23 cellular contexts compared by ENCODE assay signal in the genomic region with DNA sequence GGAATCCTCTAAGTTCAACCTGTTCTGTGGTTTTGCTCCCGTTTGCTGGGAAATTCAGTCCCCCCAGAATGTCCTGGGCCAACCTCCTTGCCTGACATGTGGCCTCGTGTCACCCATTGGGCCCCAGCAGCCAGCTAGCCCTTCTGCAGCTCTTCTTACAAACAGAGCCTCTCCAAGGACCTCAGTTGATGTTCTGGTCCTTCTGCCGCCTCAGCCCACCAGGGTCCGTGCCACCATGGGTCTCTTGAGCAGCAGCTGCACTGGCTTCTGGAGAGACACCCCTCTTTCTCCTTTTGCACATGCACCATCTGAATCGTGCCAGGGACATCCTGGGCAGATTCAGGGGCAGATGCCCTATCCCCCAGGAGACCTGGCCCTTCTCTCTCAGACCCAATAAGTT.
"Had no signal": no experiment of that assay in that cellular context is flagged by ENCODE, and none has a peak within 500 bp of the region (broad histone marks: within the 10 kb centered on the region; RNA-seq: fewer than 3 reads in every experiment).

No MANE protein-coding gene starts in this region.

- H3K9me3 ChIP-seq: adrenal gland, ascending aorta, body of pancreas, SJSA1 had no signal

- H3K27ac Mint-ChIP-seq: activated CD8-positive, alpha-beta T cell treated with anti-CD3 and anti-CD28 coated beads for 36 hours; activated naive CD8-positive, alpha-beta T cell treated with anti-CD3 and anti-CD28 coated beads, Interleukin-2, amount 10 ng/mL, durations not matched to agents 7 days and 5 days had no signal

- H3K27ac ChIP-seq: adrenal gland, ascending aorta, body of pancreas, SJSA1 had no signal

- H3K4me1 Mint-ChIP-seq: activated naive CD8-positive, alpha-beta T cell treated with anti-CD3 and anti-CD28 coated beads, Interleukin-2, amount 10 ng/mL, durations not matched to agents 7 days and 5 days had no signal

- H3K4me1 ChIP-seq: adrenal gland, ascending aorta, body of pancreas, SJSA1 had no signal

- H3K4me3 ChIP-seq: adrenal gland, ascending aorta, body of pancreas, K562, SJSA1 had no signal

- H3K9me3 Mint-ChIP-seq: activated CD8-positive, alpha-beta T cell treated with anti-CD3 and anti-CD28 coated beads for 36 hours; activated naive CD8-positive, alpha-beta T cell treated with anti-CD3 and anti-CD28 coated beads, Interleukin-2, amount 10 ng/mL, durations not matched to agents 7 days and 5 days had no signal

- DNase-seq: activated CD4-positive, alpha-beta T cell treated with anti-CD3 and anti-CD28 coated beads for 4 hours; activated CD8-positive, alpha-beta memory T cell treated with anti-CD3 and anti-CD28 coated beads, Interleukin-2, amount 50 U/mL, for 48 hours; activated CD8-positive, alpha-beta T cell treated with anti-CD3 and anti-CD28 coated beads for 36 hours; activated naive CD4-positive, alpha-beta T cell treated with anti-CD3 and anti-CD28 coated beads, Interleukin-2, amount 50 U/mL, for 16 hours; activated naive CD8-positive, alpha-beta T cell treated with anti-CD3 and anti-CD28 coated beads, Interleukin-2, amount 10 ng/mL, durations not matched to agents 7 days and 5 days; activated T-cell treated with anti-CD3 and anti-CD28 coated beads, Interleukin-2, amount 50 U/mL, for 1 hour; adrenal gland; Karpas-422; NCI-H1105 treated with DMSO at 0.1 percent for 48 hours; NCI-H1436 treated with DMSO at 0.1 percent for 48 hours; NCI-H187; NCI-H2081; NCI-H510A treated with DMSO at 0.1 percent for 48 hours; PC-3; SHP77; T-helper 2 cell; T1000 had no signal

- H3K27me3 ChIP-seq: SJSA1 had no signal

- H3K4me3 Mint-ChIP-seq: activated CD8-positive, alpha-beta T cell treated with anti-CD3 and anti-CD28 coated beads for 36 hours; activated naive CD8-positive, alpha-beta T cell treated with anti-CD3 and anti-CD28 coated beads, Interleukin-2, amount 10 ng/mL, durations not matched to agents 7 days and 5 days had no signal

- H3K36me3 ChIP-seq: adrenal gland, ascending aorta, SJSA1 had no signal

- H3K36me3 Mint-ChIP-seq: activated naive CD8-positive, alpha-beta T cell treated with anti-CD3 and anti-CD28 coated beads, Interleukin-2, amount 10 ng/mL, durations not matched to agents 7 days and 5 days had no signal

- FAIRE-seq: K562, RCC 7860, TTC549 had no signal
